9 cellular contexts compared by ENCODE assay signal in genomic region chr19:35959040-35959967, GRCh38. TPM values are rescaled to one million over a fixed set of nuclear protein-coding genes. Genes with fewer than 3 reads are reported as not detected.
DNase-seq lines count a peak whose midpoint lies in the region; ATAC-seq and FAIRE-seq lines count a peak whose summit lies in the region.
"Had no signal": no experiment of that assay in that cellular context is flagged by ENCODE, and none has a peak within 500 bp of the region (broad histone marks: within the 10 kb centered on the region; RNA-seq: fewer than 3 reads in every experiment).

No MANE protein-coding gene starts in this region.

- H3K23ac ChIP-seq in trophoblast cell (ENCODE audit: low read length), result no peak overlapping the region

- no peak overlapping the region for H4K12ac ChIP-seq in trophoblast cell (ENCODE audit: low read depth, low read length)

- WGBS in trophoblast cell (ENCODE audit: extremely low coverage, insufficient coverage, insufficient read length), result no CpG with 5 or more reads among the region's 97 CpGs

- peaks cover 26% of the 10 kb centered on the region for H3K27me3 Mint-ChIP-seq in activated CD8-positive, alpha-beta T cell treated with anti-CD3 and anti-CD28 coated beads, Interleukin-2, amount 10 ng/mL, durations not matched to agents 7 days and 5 days (ENCODE audit: low read depth)

- H3K79me1 ChIP-seq in trophoblast cell (ENCODE audit: low read length), result no peaks in the 10 kb centered on the region

- peak; percentile 94 for ATAC-seq in activated CD8-positive, alpha-beta T cell treated with anti-CD3 and anti-CD28 coated beads, Interleukin-2, amount 10 ng/mL, durations not matched to agents 7 days and 5 days
- ATAC-seq in esophagus mucosa (peak; percentile 81), HG03457 (IDR thresholded peaks at IDR 0.05; ENCODE audit: unreplicated experiment) (no peak)

- H2BK5ac ChIP-seq in trophoblast cell (ENCODE audit: low read depth, low read length, poor library complexity), result no peak overlapping the region

- H3K14ac ChIP-seq in trophoblast cell (ENCODE audit: low read length), result no peak overlapping the region

- H3K4me1 ChIP-seq in trophoblast cell (ENCODE audit: control insufficient read depth in 1 of 2, insufficient read depth in 2 of 2, low read length in 2 of 2), result no peaks in the 10 kb centered on the region

- peaks cover 4% of the 10 kb centered on the region for H3K36me3 Mint-ChIP-seq in activated CD8-positive, alpha-beta T cell treated with anti-CD3 and anti-CD28 coated beads, Interleukin-2, amount 10 ng/mL, durations not matched to agents 7 days and 5 days (ENCODE audit: low read depth)

- no peaks in the 10 kb centered on the region for H3K36me3 ChIP-seq in trophoblast cell (ENCODE audit: control insufficient read depth in 1 of 2, insufficient read depth in 2 of 2, low read length in 2 of 2)

- H3K79me2 ChIP-seq in trophoblast cell (ENCODE audit: control insufficient read depth, insufficient read depth, low read length, poor library complexity), result no peaks in the 10 kb centered on the region

- no peak overlapping the region for H2AFZ ChIP-seq in trophoblast cell (ENCODE audit: insufficient read depth, low read length, poor library complexity)

- H3K9me3 Mint-ChIP-seq in activated CD8-positive, alpha-beta T cell treated with anti-CD3 and anti-CD28 coated beads, Interleukin-2, amount 10 ng/mL, durations not matched to agents 7 days and 5 days (ENCODE audit: insufficient read depth), result peaks cover 5% of the 10 kb centered on the region

- peak; percentile 54 for DNase-seq in DMS53 (lab: John Stamatoyannopoulos, UW)
- DNase-seq in DMS53 treated with DMSO at 0.1 percent for 48 hours (lab: John Stamatoyannopoulos, UW; ENCODE audit: unreplicated experiment), result no peak
- DNase-seq in activated CD8-positive, alpha-beta T cell treated with anti-CD3 and anti-CD28 coated beads, Interleukin-2, amount 10 ng/mL, durations not matched to agents 7 days and 5 days, result peak; percentile 72
- no peak for DNase-seq in trophoblast cell
- peak; percentile 55 for DNase-seq in urothelium cell line (ENCODE audit: low spot score)
- DNase-seq in NCI-H510A treated with DMSO at 0.1 percent for 48 hours (lab: John Stamatoyannopoulos, UW), result no peak

- H3K9ac ChIP-seq in trophoblast cell (ENCODE audit: low read length), result no peak overlapping the region

- no peak overlapping the region for H4K8ac ChIP-seq in trophoblast cell (ENCODE audit: low read depth, low read length)

- CTCF ChIA-PET in activated CD8-positive, alpha-beta T cell treated with anti-CD3 and anti-CD28 coated beads, Interleukin-2, amount 10 ng/mL, durations not matched to agents 7 days and 5 days (lab: Charles Lee), result interaction anchor here (1.1 to 2.2 kb wide), 10 partner anchors 8 to 169 kb away, joined by 3 to 8 read pairs (median 4); no protein-coding TSS in a partner anchor

- H3K4ac ChIP-seq in trophoblast cell (ENCODE audit: low read depth, low read length), result no peak overlapping the region

- no peak overlapping the region for H2BK12ac ChIP-seq in trophoblast cell (ENCODE audit: low read length)

- H3K4me1 Mint-ChIP-seq in activated CD8-positive, alpha-beta T cell treated with anti-CD3 and anti-CD28 coated beads, Interleukin-2, amount 10 ng/mL, durations not matched to agents 7 days and 5 days (ENCODE audit: low read depth), result peaks cover 23% of the 10 kb centered on the region

- FAIRE-seq in urothelium cell line (lab: Jason Lieb, UNC), result no peak

- no peak overlapping the region for H2BK120ac ChIP-seq in trophoblast cell (ENCODE audit: insufficient read depth, low read length, poor library complexity)

- H3K27me3 ChIP-seq in trophoblast cell (ENCODE audit: insufficient read depth, low read length), result peaks cover 22% of the 10 kb centered on the region

- POLR2A ChIA-PET in activated CD8-positive, alpha-beta T cell treated with anti-CD3 and anti-CD28 coated beads, Interleukin-2, amount 10 ng/mL, durations not matched to agents 7 days and 5 days (lab: Charles Lee), result interaction anchor here (0.7 kb wide), 1 partner anchor 12 kb away, joined by 3 read pairs; no protein-coding TSS in a partner anchor

- H3K18ac ChIP-seq in trophoblast cell (ENCODE audit: low read length), result no peak overlapping the region

- H3K9me3 ChIP-seq in trophoblast cell (ENCODE audit: insufficient read depth, low read depth, low read length), result peaks cover 5% of the 10 kb centered on the region

- H3K4me2 ChIP-seq in trophoblast cell (ENCODE audit: low read length), result peak overlapping the region; percentile 2

- H3K4me3 ChIP-seq in trophoblast cell (ENCODE audit: low read depth, low read length), result no peak overlapping the region
- H3K4me3 ChIP-seq: SK-N-MC had no signal

- no peak overlapping the region for H4K91ac ChIP-seq in trophoblast cell (ENCODE audit: low read depth, low read length)

- H3K27ac Mint-ChIP-seq in activated CD8-positive, alpha-beta T cell treated with anti-CD3 and anti-CD28 coated beads, Interleukin-2, amount 10 ng/mL, durations not matched to agents 7 days and 5 days, result no peak overlapping the region

- no peak overlapping the region for H3K27ac ChIP-seq in trophoblast cell (ENCODE audit: low read depth, low read length)
- H3K27ac ChIP-seq: SK-N-MC had no signal

- peak overlapping the region; percentile 25 for H3K4me3 Mint-ChIP-seq in activated CD8-positive, alpha-beta T cell treated with anti-CD3 and anti-CD28 coated beads, Interleukin-2, amount 10 ng/mL, durations not matched to agents 7 days and 5 days

- no peak overlapping the region for H2AK5ac ChIP-seq in trophoblast cell (ENCODE audit: low read length)

RNA-seq across cellular contexts. Expression of gene LRFN3, which starts 23.1 kb away (rescaled TPM):
- total RNA-seq in activated CD8-positive, alpha-beta T cell treated with anti-CD3 and anti-CD28 coated beads, Interleukin-2, amount 10 ng/mL, durations not matched to agents 7 days and 5 days, result 10 to 100 TPM in 1 of 2 experiments, 1 to 10 TPM in 1; 9.8 to 10.3 TPM
- total RNA-seq in esophagus mucosa, result 7.7 TPM
- polyA plus RNA-seq in trophoblast cell (2013), result 16.3 and 16.4 TPM in 2 replicates

RNA-seq across cellular contexts. Expression of gene SDHAF1, which starts 35.7 kb away (rescaled TPM):
- total RNA-seq in activated CD8-positive, alpha-beta T cell treated with anti-CD3 and anti-CD28 coated beads, Interleukin-2, amount 10 ng/mL, durations not matched to agents 7 days and 5 days, result 10 to 100 TPM; 20.1 to 21.4 TPM
- 10.2 TPM for total RNA-seq in esophagus mucosa
- polyA plus RNA-seq in trophoblast cell (2013), result 13.2 and 13.5 TPM in 2 replicates

RNA-seq across cellular contexts. Expression of gene SYNE4, which starts 49.3 kb away (rescaled TPM):
- 1 to 10 TPM; 1.8 to 2.6 TPM for total RNA-seq in activated CD8-positive, alpha-beta T cell treated with anti-CD3 and anti-CD28 coated beads, Interleukin-2, amount 10 ng/mL, durations not matched to agents 7 days and 5 days
- total RNA-seq in esophagus mucosa, result 0.88 TPM
- 10.3 and 10.8 TPM in 2 replicates for polyA plus RNA-seq in trophoblast cell (2013)

RNA-seq across cellular contexts. Expression of gene TYROBP, which starts 51.2 kb away (rescaled TPM):
- under 1 TPM; 0.52 to 0.71 TPM for total RNA-seq in activated CD8-positive, alpha-beta T cell treated with anti-CD3 and anti-CD28 coated beads, Interleukin-2, amount 10 ng/mL, durations not matched to agents 7 days and 5 days
- total RNA-seq in esophagus mucosa, result 4.1 TPM
- 0.31 TPM in 1 of 2 replicates, not detected in the other for polyA plus RNA-seq in trophoblast cell (2013)

RNA-seq across cellular contexts. Expression of gene ALKBH6, which starts 54.7 kb away (rescaled TPM):
- total RNA-seq in activated CD8-positive, alpha-beta T cell treated with anti-CD3 and anti-CD28 coated beads, Interleukin-2, amount 10 ng/mL, durations not matched to agents 7 days and 5 days, result 10 to 100 TPM; 43.3 to 47.2 TPM
- total RNA-seq in esophagus mucosa, result 12.3 TPM
- 30.7 and 31.2 TPM in 2 replicates for polyA plus RNA-seq in trophoblast cell (2013)

Comparison
In these comparisons a context has a peak if more than half of its experiments do, and no peak if none do; other contexts are left out.
1. DNase-seq: peak in DMS53 (single experiment), activated CD8-positive, alpha-beta T cell treated with anti-CD3 and anti-CD28 coated beads, Interleukin-2, amount 10 ng/mL, durations not matched to agents 7 days and 5 days (single experiment) and urothelium cell line (single experiment); none in DMS53 treated with DMSO at 0.1 percent for 48 hours (single experiment), trophoblast cell (0 of 2) and NCI-H510A treated with DMSO at 0.1 percent for 48 hours (single experiment).